Comparison of ENCODE assay signal across 1 cellular context in genomic region chr20:41086402-41087324, GRCh38.
TF ChIP-seq lines count a peak whose summit lies in the region.

No MANE protein-coding gene starts in this region.

TF ChIP-seq in K562, 482 proteins besides CTCF, POLR2A, EP300 and RAD21 (continued from another document and continues in another):
- TF ChIP-seq CLOCK (CRISPR knock-in tag; IDR thresholded peaks at IDR 0.05; ENCODE audit: borderline replicate concordance) (no peak), GTF2F1 (IDR thresholded peaks at IDR 0.05; ENCODE audit: low read depth, low read length) (no peak), TAL1 (IDR thresholded peaks at IDR 0.05) (peak; percentile 85), ZMIZ1 (IDR thresholded peaks at IDR 0.05; ENCODE audit: low read depth in 2 of 2, low read length in 2 of 2) (peak in 1 of 2 experiments; percentile 77; a peak in 1 of 4 replicates), SAP30 (IDR thresholded peaks at IDR 0.05; ENCODE audit: borderline replicate concordance, insufficient read depth, low read depth, low read length, poor library complexity, severe bottlenecking) (no peak), PKNOX1 (IDR thresholded peaks at IDR 0.05) (peak; percentile 37; the same call in 1 of the 2 replicates), KDM5B (IDR thresholded peaks at IDR 0.05; ENCODE audit: insufficient replicate concordance, low read depth, low read length) (no peak), PRPF4 (IDR thresholded peaks at IDR 0.05; ENCODE audit: insufficient read depth, low read depth, low read length, poor library complexity, severe bottlenecking) (no peak), ZNF444 (CRISPR knock-in tag; IDR thresholded peaks at IDR 0.05) (no peak), MIER1 (IDR thresholded peaks at IDR 0.05; ENCODE audit: low read depth) (no peak), DACH1 (IDR thresholded peaks at IDR 0.05; ENCODE audit: partially characterized antibody) (no peak), CEBPZ (IDR thresholded peaks at IDR 0.05; ENCODE audit: borderline replicate concordance, low read depth, low read length) (no peak), PHTF2 (CRISPR knock-in tag; IDR thresholded peaks at IDR 0.05) (no peak), ZNF445 (CRISPR knock-in tag; IDR thresholded peaks at IDR 0.05; ENCODE audit: low read depth) (no peak), MBD1 (CRISPR knock-in tag; IDR thresholded peaks at IDR 0.05) (no peak), ZNF224 (CRISPR knock-in tag; IDR thresholded peaks at IDR 0.05) (no peak), ELF2 (CRISPR knock-in tag; IDR thresholded peaks at IDR 0.05) (no peak), HDAC1 (IDR thresholded peaks at IDR 0.05) (no peak), AFF1 (IDR thresholded peaks at IDR 0.05; ENCODE audit: low read depth in 1 of 2, partially characterized antibody in 2 of 2) (peak in 1 of 2 experiments; percentile 17), C11orf30 (IDR thresholded peaks at IDR 0.05; ENCODE audit: low read depth) (peak; percentile 73), ZNF584 (CRISPR knock-in tag; IDR thresholded peaks at IDR 0.05; ENCODE audit: low read depth) (no peak), ELF4 (CRISPR knock-in tag; IDR thresholded peaks at IDR 0.05) (no peak), ZNF121 (CRISPR knock-in tag; conservative IDR thresholded peaks at IDR 0.05) (no peak), PHB (CRISPR knock-in tag; IDR thresholded peaks at IDR 0.05) (no peak), MEIS2 (IDR thresholded peaks at IDR 0.05; ENCODE audit: partially characterized antibody) (peak; percentile 66), ZBTB34 (CRISPR knock-in tag; IDR thresholded peaks at IDR 0.05) (no peak), EWSR1 (IDR thresholded peaks at IDR 0.05; ENCODE audit: borderline replicate concordance, low read depth, partially characterized antibody) (no peak), PTTG1 (tag; IDR thresholded peaks at IDR 0.05; ENCODE audit: low read depth) (no peak), RFX1 (IDR thresholded peaks at IDR 0.05) (peak; percentile 61)
